In the genomic region with DNA sequence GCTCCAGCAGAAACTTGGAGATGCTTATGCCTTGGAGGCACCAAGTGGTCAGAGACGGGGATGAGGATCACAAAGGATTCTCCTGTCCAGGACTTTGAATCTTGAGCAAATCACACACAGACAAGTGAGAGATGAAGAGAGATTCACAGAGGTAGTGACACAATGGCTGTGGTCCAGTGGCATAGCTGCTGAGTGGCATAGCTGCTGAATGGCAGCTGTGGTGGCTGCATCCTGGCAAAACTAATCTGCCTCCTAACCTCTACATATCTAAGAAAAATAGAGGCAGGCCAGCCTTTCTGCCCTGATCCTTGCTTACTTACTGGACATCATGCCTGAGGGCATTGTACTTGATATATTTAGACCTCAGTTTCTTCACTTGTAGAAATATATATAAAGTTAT, we compare ENCODE assay signal across 25 cellular contexts.
"Had no signal": no experiment of that assay in that cellular context is flagged by ENCODE, and none has a peak within 500 bp of the region (broad histone marks: within the 10 kb centered on the region; RNA-seq: fewer than 3 reads in every experiment).

No MANE protein-coding gene starts in this region.

- H3K9me3 ChIP-seq: heart left ventricle, right atrium auricular region, sigmoid colon, suprapubic skin, thyroid gland, upper lobe of left lung, uterus had no signal

- H3K9me3 Mint-ChIP-seq: natural killer cell had no signal

- H3K36me3 ChIP-seq: heart left ventricle, right atrium auricular region, sigmoid colon, suprapubic skin, thyroid gland, upper lobe of left lung, uterus had no signal

- ATAC-seq: esophagus mucosa; heart left ventricle; left colon; left ventricle myocardium superior; stimulated activated naive CD8-positive, alpha-beta T cell treated with anti-CD3 and anti-CD28 coated beads, Interleukin-15, Interleukin-2, amounts not matched to agents 100 U/mL and 50 U/mL, for 24 hours had no signal

- DNase-seq: cortex of kidney; dorsolateral prefrontal cortex; effector CD8-positive, alpha-beta T cell; heart left ventricle; hippocampal formation; left colon; left ventricle myocardium superior; mesenchymal stem cell; midbrain; natural killer cell; posterior cingulate gyrus; sigmoid colon; small intestine; stimulated activated CD4-positive, alpha-beta T cell treated with anti-CD3 and anti-CD28 coated beads, Interleukin-12 subunit alpha, Interleukin-12 subunit beta, amount 100 ng/mL, for 4 hours; stimulated activated naive CD8-positive, alpha-beta T cell treated with anti-CD3 and anti-CD28 coated beads, Interleukin-15, Interleukin-2, amounts not matched to agents 100 U/mL and 50 U/mL, for 24 hours; thyroid gland; upper lobe of left lung; uterus had no signal

- H3K4me1 ChIP-seq: uterus had no signal

- H3K36me3 Mint-ChIP-seq: natural killer cell had no signal

- H3K27ac ChIP-seq: dorsolateral prefrontal cortex, heart left ventricle, right atrium auricular region, suprapubic skin, thyroid gland, upper lobe of left lung, uterus had no signal

- H3K4me3 ChIP-seq: dorsolateral prefrontal cortex, heart left ventricle, lung, right atrium auricular region, sigmoid colon, suprapubic skin, thyroid gland, upper lobe of left lung, uterus had no signal

- H3K4me3 Mint-ChIP-seq: natural killer cell, neural crest cell had no signal

- H3K27me3 ChIP-seq: dorsolateral prefrontal cortex, heart left ventricle, right atrium auricular region, sigmoid colon, suprapubic skin, thyroid gland, upper lobe of left lung, uterus had no signal

- FAIRE-seq: endometrium, frontal cortex, small intestine had no signal
